Comparison of ENCODE assay signal across 19 cellular contexts in the genomic region with DNA sequence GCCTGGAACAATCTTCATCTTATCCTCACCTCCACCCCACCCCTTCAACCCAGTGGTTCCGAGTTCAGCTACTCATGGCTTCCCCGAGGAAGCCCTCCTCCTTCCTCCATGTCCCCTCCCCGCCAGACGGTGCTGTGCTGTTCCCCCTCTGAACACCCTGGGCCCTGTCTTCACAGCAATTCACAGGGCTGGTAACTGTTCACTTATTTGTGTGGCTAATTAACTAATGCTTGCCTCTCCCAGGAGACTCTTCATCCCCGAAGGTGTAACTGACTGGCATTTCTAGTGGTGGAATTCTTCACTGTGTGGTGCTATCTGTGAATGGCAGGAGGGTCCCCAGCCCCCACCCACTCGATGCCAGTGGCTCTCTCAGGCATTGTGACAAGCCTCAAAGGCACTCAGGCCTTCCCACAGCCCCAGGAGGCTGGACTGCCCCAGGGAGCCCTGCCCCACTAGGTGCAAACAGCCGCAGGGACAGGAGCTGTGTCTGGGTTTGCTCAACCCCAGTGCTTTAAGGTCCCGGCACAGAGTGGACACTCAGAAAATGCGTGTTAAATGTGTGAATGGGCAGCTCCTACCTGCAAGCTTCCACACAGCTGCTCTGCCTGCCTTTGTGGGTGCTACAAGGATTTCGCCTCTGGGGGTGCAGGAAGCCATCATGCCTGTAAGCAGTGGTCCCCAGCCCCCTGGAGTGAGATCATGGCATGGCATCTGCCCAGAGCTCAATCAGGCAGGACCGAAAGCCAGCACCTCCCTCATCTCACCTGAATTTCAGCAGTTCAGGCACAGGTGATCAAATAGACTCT.
A peak's percentile ranks its signal among the peaks of the same experiment; 100 is the strongest.
DNase-seq lines count a peak whose midpoint lies in the region; ATAC-seq and TF ChIP-seq lines count a peak whose summit lies in the region.
"Had no signal": no experiment of that assay in that cellular context is flagged by ENCODE, and none has a peak within 500 bp of the region (broad histone marks: within the 10 kb centered on the region; RNA-seq: fewer than 3 reads in every experiment).

No MANE protein-coding gene starts in this region.

- H3K36me3 ChIP-seq in upper lobe of left lung = no peaks in the 10 kb centered on the region
- H3K36me3 ChIP-seq: right lobe of liver had no signal

- TF ChIP-seq CTCF in CD14-positive monocyte (IDR thresholded peaks at IDR 0.05) (no peak), GM12872 (IDR thresholded peaks at IDR 0.05; ENCODE audit: insufficient read depth, low read depth, low read length) (peak; percentile 30; the same call in 1 of the 3 replicates), omental fat pad (IDR thresholded peaks at IDR 0.05) (no peak), upper lobe of left lung (IDR thresholded peaks at IDR 0.05) (no peak)

- no peak overlapping the region for H3K4me3 ChIP-seq in upper lobe of left lung
- H3K4me3 ChIP-seq: K562, right lobe of liver had no signal

- no peaks in the 10 kb centered on the region for H3K9me3 Mint-ChIP-seq in CD14-positive monocyte
- H3K9me3 Mint-ChIP-seq: activated CD4-positive, alpha-beta memory T cell treated with anti-CD3 and anti-CD28 coated beads, Interleukin-2, amount 10 ng/mL, durations not matched to agents 7 days and 5 days; CD8-positive, alpha-beta T cell had no signal

- ATAC-seq in omental fat pad (ENCODE audit: low FRiP score) = no peak
- ATAC-seq in GM18873 (IDR thresholded peaks at IDR 0.05; ENCODE audit: low FRiP score, unreplicated experiment) = no peak
- no peak for ATAC-seq in upper lobe of left lung (ENCODE audit: low FRiP score in 2 of 2)
- ATAC-seq: CD8-positive, alpha-beta T cell; K562; right lobe of liver had no signal

- no peak overlapping the region for H3K4me3 Mint-ChIP-seq in CD14-positive monocyte
- H3K4me3 Mint-ChIP-seq: activated CD4-positive, alpha-beta memory T cell treated with anti-CD3 and anti-CD28 coated beads, Interleukin-2, amount 10 ng/mL, durations not matched to agents 7 days and 5 days; CD8-positive, alpha-beta T cell had no signal

- peaks cover 2 to 4% (median 3%) of the 10 kb centered on the region in 3 donors for H3K27me3 Mint-ChIP-seq in CD14-positive monocyte (ENCODE audit: low read depth in 3 of 3)
- H3K27me3 Mint-ChIP-seq: activated CD4-positive, alpha-beta memory T cell treated with anti-CD3 and anti-CD28 coated beads, Interleukin-2, amount 10 ng/mL, durations not matched to agents 7 days and 5 days had no signal

- H3K27me3 ChIP-seq in upper lobe of left lung = no peaks in the 10 kb centered on the region
- H3K27me3 ChIP-seq: right lobe of liver had no signal

- intact Hi-C loops in CD14-positive monocyte (cut with micrococcal nuclease) = loop anchor here (5.0 to 10.0 kb wide), 3 partner anchors 34 to 313 kb away; partner anchors contain the start of gene ID2 (in 1 of the 2)

- no peak for TF ChIP-seq POLR2A in upper lobe of left lung (IDR thresholded peaks at IDR 0.05)

- H3K4me1 Mint-ChIP-seq in CD14-positive monocyte = peaks cover 56% of the 10 kb centered on the region

- TF ChIP-seq EP300 in upper lobe of left lung (IDR thresholded peaks at IDR 0.05) = no peak

- peaks cover 3 to 28% (median 20%) of the 10 kb centered on the region in 4 donors for H3K4me1 ChIP-seq in upper lobe of left lung

- no peaks in the 10 kb centered on the region for H3K9me3 ChIP-seq in upper lobe of left lung
- H3K9me3 ChIP-seq: right lobe of liver had no signal

- DNase-seq in CD14-positive monocyte (ENCODE audit: low spot score) = peak; percentile 43
- peak; percentile 41 for DNase-seq in astrocyte of the hippocampus (ENCODE audit: low read depth, low spot score)
- DNase-seq in omental fat pad (ENCODE audit: low spot score) = peak; percentile 6
- no peak for DNase-seq in upper lobe of left lung
- no peak for DNase-seq in GM03348 (ENCODE audit: low spot score)
- DNase-seq in globus pallidus (ENCODE audit: low spot score) = no peak
- DNase-seq: activated CD4-positive, alpha-beta memory T cell treated with anti-CD3 and anti-CD28 coated beads, Interleukin-2, amount 10 ng/mL, durations not matched to agents 7 days and 5 days; activated naive CD4-positive, alpha-beta T cell treated with anti-CD3 and anti-CD28 coated beads, Interleukin-2, amount 50 U/mL, for 16 hours; CD8-positive, alpha-beta T cell; central memory CD4-positive, alpha-beta T cell; GDM1; kidney; NCI-H187; NCI-H748 treated with DMSO at 0.1 percent for 48 hours; stimulated activated CD4-positive, alpha-beta T cell treated with anti-CD3 and anti-CD28 coated beads, Interleukin-4, amount 100 ng/mL, for 4 hours had no signal

- H3K27ac ChIP-seq in upper lobe of left lung = no peak overlapping the region
- H3K27ac ChIP-seq: right lobe of liver had no signal

- 82 to 85% methylated on average over 4 to 11 of the region's 11 CpGs for WGBS in upper lobe of left lung, 2 donors

- H3K27ac Mint-ChIP-seq in CD14-positive monocyte = peak overlapping the region in 6 of 7 donors; percentile 17 to 98 (median 70)
- H3K27ac Mint-ChIP-seq: CD8-positive, alpha-beta T cell had no signal

- peaks cover 0 to 7% of the 10 kb centered on the region in 2 donors for H3K36me3 Mint-ChIP-seq in CD14-positive monocyte
- H3K36me3 Mint-ChIP-seq: CD8-positive, alpha-beta T cell had no signal

Comparison
In these comparisons a context has a peak if more than half of its experiments do, and no peak if none do; other contexts are left out.
1. DNase-seq: peak in CD14-positive monocyte (single experiment), astrocyte of the hippocampus (single experiment) and omental fat pad (single experiment); none in upper lobe of left lung (0 of 2), GM03348 (single experiment) and globus pallidus (single experiment).